9 cellular contexts compared by ENCODE assay signal in the genomic region with DNA sequence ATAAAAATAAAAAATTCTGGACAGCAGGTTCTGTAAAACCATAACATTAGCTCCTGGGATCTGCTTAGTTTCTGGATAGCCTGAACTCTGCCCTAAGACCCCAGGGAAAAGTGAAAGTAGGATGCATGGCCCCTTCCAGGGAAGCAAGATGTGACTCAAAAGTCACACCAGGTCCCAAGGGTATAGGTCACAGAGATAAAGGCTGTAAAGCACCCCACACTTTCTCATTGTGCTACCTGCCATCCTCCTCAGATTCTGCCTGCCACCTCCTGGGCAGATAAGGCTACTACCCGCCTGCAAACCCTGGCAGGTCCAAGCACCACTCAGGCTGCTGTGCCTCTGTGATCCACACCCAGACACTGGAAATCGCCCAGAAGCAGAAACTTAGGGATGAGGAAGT. TPM values are rescaled to one million over a fixed set of nuclear protein-coding genes. Genes with fewer than 3 reads are reported as not detected.
DNase-seq lines count a peak whose midpoint lies in the region; ATAC-seq, FAIRE-seq and TF ChIP-seq lines count a peak whose summit lies in the region.
"Had no signal": no experiment of that assay in that cellular context is flagged by ENCODE, and none has a peak within 500 bp of the region (broad histone marks: within the 10 kb centered on the region; RNA-seq: fewer than 3 reads in every experiment).

No MANE protein-coding gene starts in this region.

- no peak overlapping the region for H3K9ac ChIP-seq in K562 (ENCODE audit: insufficient read depth in 1 of 2, low read depth in 2 of 2, low read length in 2 of 2)

- H3K27me3 ChIP-seq in BJ (ENCODE audit: control insufficient read depth, insufficient read depth, low read length) = no peaks in the 10 kb centered on the region; the same call in 1 of the 2 replicates
- H3K27me3 ChIP-seq in K562 (ENCODE audit: control insufficient read depth in 2 of 2, insufficient read depth in 2 of 2, low read length in 2 of 2) = peaks cover 34 to 37% of the 10 kb centered on the region in 2 experiments

- 4% methylated on average over 2 of the region's 2 CpGs for WGBS in K562 (ENCODE audit: insufficient coverage, low coverage, missing lambda C conversion rate)

- H4K20me1 ChIP-seq in K562 (replicated peaks; ENCODE audit: control insufficient read depth, insufficient read depth, low read length) = 0 out of 2 replicates have a peak, but pooled peaks cover 10% of the 10 kb centered on the region

- FAIRE-seq in K562 (lab: Jason Lieb, UNC) = peak; percentile 74

- H3K9me3 ChIP-seq in K562 (replicated peaks; ENCODE audit: control insufficient read depth, insufficient read depth, low read depth, low read length) = no peaks in the 10 kb centered on the region

- TF ChIP-seq CTCF in BJ (IDR thresholded peaks at IDR 0.05; ENCODE audit: insufficient read depth, low read depth, low read length) (peak; percentile 42), K562 (IDR thresholded peaks at IDR 0.05 in 2 of 3, conservative IDR thresholded peaks at IDR 0.05 in 1 of 3; ENCODE audit: insufficient read depth in 2 of 3, low read depth in 1 of 3, low read length in 3 of 3) (peak; percentile 57 to 81 (median 65))

- TF ChIP-seq RAD21 in K562 (CRISPR knock-in tag; conservative IDR thresholded peaks at IDR 0.05 in 1 of 2, IDR thresholded peaks at IDR 0.05 in 1 of 2) = peak; percentile 85 to 89

- H3K4me3 ChIP-seq in BJ (ENCODE audit: low read depth, low read length) (no peak overlapping the region), K562 (no peak overlapping the region)

- no peak overlapping the region for H3K4me2 ChIP-seq in K562 (ENCODE audit: insufficient read depth, low read length)

- no peak for TF ChIP-seq POLR2A in K562 (conservative IDR thresholded peaks at IDR 0.05)

- no peaks in the 10 kb centered on the region for H3K4me1 ChIP-seq in K562 (replicated peaks in 1 of 2; ENCODE audit: control insufficient read depth in 2 of 2, insufficient read depth in 2 of 2, low read length in 2 of 2)

- in situ Hi-C loops in K562 (cut with MboI) = loop anchor here (10.0 kb wide), 1 partner anchor 194 kb away; no protein-coding TSS in a partner anchor

- DNase-seq in BJ (ENCODE audit: low read depth) = no peak
- peak; percentile 5 for DNase-seq in HS-5 (ENCODE audit: low read depth)
- DNase-seq in T-helper 1 cell = peak; percentile 27 to 63 (median 53)
- peak in 3 of 4 experiments; percentile 45 to 51 (median 47) for DNase-seq in K562 (ENCODE audit: extremely low read depth in 1 of 4, low spot score in 3 of 4)
- DNase-seq in left colon = peak; percentile 49 to 70
- peak; percentile 11 for DNase-seq in stimulated activated CD8-positive, alpha-beta memory T cell treated with anti-CD3 and anti-CD28 coated beads, Interleukin-15, amount 100 ng/mL, for 24 hours (ENCODE audit: low read depth)

- CTCF ChIA-PET in BJ (lab: Yijun Ruan, JAX) = interaction anchor here (0.6 to 2.1 kb wide), 7 partner anchors 8 to 116 kb away, joined by 3 to 6 read pairs (median 4); no protein-coding TSS in a partner anchor
- CTCF ChIA-PET in K562 (lab: Yijun Ruan, JAX; ENCODE audit: low intra/inter-chr PET ratio) = interaction anchor here (4.2 kb wide), 1 partner anchor 116 kb away, joined by 34 read pairs; no protein-coding TSS in a partner anchor

- TF ChIP-seq EP300 in K562 (IDR thresholded peaks at IDR 0.05; ENCODE audit: low read length) = no peak

- H3K36me3 ChIP-seq in BJ (ENCODE audit: control insufficient read depth, insufficient read depth, low read length) (no peaks in the 10 kb centered on the region), K562 (ENCODE audit: control insufficient read depth, insufficient read depth, low read length) (no peaks in the 10 kb centered on the region)

- H3K79me2 ChIP-seq in K562 (ENCODE audit: control insufficient read depth, insufficient read depth, low read length) = no peaks in the 10 kb centered on the region

- H3K9me1 ChIP-seq in K562 (ENCODE audit: control insufficient read depth, insufficient read depth, low read length) = no peaks in the 10 kb centered on the region

- POLR2A ChIA-PET in BJ (lab: Charles Lee) = no interaction called here
- POLR2A ChIA-PET in K562 (lab: Yijun Ruan, JAX) = interaction anchor here (0.8 to 1.0 kb wide), 2 partner anchors 26 to 116 kb away, joined by 3 read pairs; no protein-coding TSS in a partner anchor

- no peak overlapping the region for H3K27ac ChIP-seq in K562 (ENCODE audit: extremely low read depth, low read depth, low read length)

- intact Hi-C loops in K562 (cut with micrococcal nuclease) = loop anchor here (1.0 kb wide), 1 partner anchor 116 kb away; no protein-coding TSS in a partner anchor
- intact Hi-C loops in left colon (cut with DNase I, micrococcal nuclease) = no loop called here

- no peak overlapping the region for H2AFZ ChIP-seq in K562 (ENCODE audit: low read depth, low read length)

- BruUV-seq in K562 (replicated peaks; lab: Mats Ljungman, UMichigan) = no TSS peak

- ATAC-seq in GM18861 (IDR thresholded peaks at IDR 0.05; ENCODE audit: unreplicated experiment) = peak; percentile 79
- peak; percentile 88 for ATAC-seq in K562
- ATAC-seq in left colon = peak; percentile 100
- ATAC-seq in GM18858 (IDR thresholded peaks at IDR 0.05; ENCODE audit: unreplicated experiment) = no peak

RNA-seq across cellular contexts. Expression of gene FFAR2, which starts 20.6 kb away (rescaled TPM):
- not detected in 2 replicates for polyA plus RNA-seq in BJ (2011; rRNA removed)
- polyA minus RNA-seq in BJ (2011; rRNA and poly(A)+ RNA removed) = not detected in 2 replicates
- total RNA-seq in K562 (2011; cell fraction: chromatin; rRNA removed; ENCODE audit: low replicate concordance) = not detected in 2 replicates
- not detected in 2 replicates for total RNA-seq in K562 (2011; cell fraction: nucleolus; rRNA removed)
- not detected in 2 replicates for total RNA-seq in K562 (2011; cell fraction: nucleoplasm; rRNA removed)
- not detected in 2 replicates for total RNA-seq in K562 (2014; rRNA removed)
- total RNA-seq in K562 (2014; rRNA removed; fragmentation: Illumina TruSeq; extraction: Trizol) = not detected in 2 replicates
- total RNA-seq in K562 (2015; rRNA removed; fragmentation: Illumina TruSeq; extraction: Trizol) = not detected in 2 replicates
- total RNA-seq in K562 (2021) = not detected in 2 replicates
- not detected in 2 replicates for polyA plus RNA-seq in K562 (2011; rRNA removed)
- polyA plus RNA-seq in K562 (2011; cell fraction: cytosol; rRNA removed) = not detected in 2 replicates
- not detected in 2 replicates for polyA plus RNA-seq in K562 (2011; cell fraction: nucleus; rRNA removed)
- not detected in 2 replicates for polyA plus RNA-seq in K562 (2012)
- polyA plus RNA-seq in K562 (2014; fragmentation: Illumina TruSeq; extraction: Trizol) = not detected in 2 replicates
- polyA plus RNA-seq in K562 (2014; fragmentation: Nextera tagmentation; extraction: Ambion mirVana) = not detected
- polyA plus RNA-seq in K562 (2014; rRNA removed) = not detected in 2 replicates
- not detected in 2 replicates for polyA minus RNA-seq in K562 (2011; rRNA and poly(A)+ RNA removed)
- not detected in 2 replicates for polyA minus RNA-seq in K562 (2011; cell fraction: cytosol; rRNA and poly(A)+ RNA removed)
- not detected in 2 replicates for polyA minus RNA-seq in K562 (2011; cell fraction: nucleus; rRNA and poly(A)+ RNA removed)
- total RNA-seq in left colon = 1 to 10 TPM; 1.2 to 1.8 TPM

RNA-seq across cellular contexts. Expression of gene KRTDAP, which starts 21.6 kb away (rescaled TPM):
- not detected in 2 replicates for polyA plus RNA-seq in BJ (2011; rRNA removed)
- not detected in 2 replicates for polyA minus RNA-seq in BJ (2011; rRNA and poly(A)+ RNA removed)
- not detected in 2 replicates for total RNA-seq in K562 (2011; cell fraction: chromatin; rRNA removed; ENCODE audit: low replicate concordance)
- total RNA-seq in K562 (2011; cell fraction: nucleolus; rRNA removed) = not detected in 2 replicates
- not detected in 2 replicates for total RNA-seq in K562 (2011; cell fraction: nucleoplasm; rRNA removed)
- total RNA-seq in K562 (2014; rRNA removed) = not detected in 2 replicates
- not detected in 2 replicates for total RNA-seq in K562 (2014; rRNA removed; fragmentation: Illumina TruSeq; extraction: Trizol)
- total RNA-seq in K562 (2015; rRNA removed; fragmentation: Illumina TruSeq; extraction: Trizol) = not detected in 2 replicates
- not detected in 2 replicates for total RNA-seq in K562 (2021)
- polyA plus RNA-seq in K562 (2011; rRNA removed) = not detected in 2 replicates
- polyA plus RNA-seq in K562 (2011; cell fraction: cytosol; rRNA removed) = not detected in 2 replicates
- polyA plus RNA-seq in K562 (2011; cell fraction: nucleus; rRNA removed) = not detected in 2 replicates
- not detected in 2 replicates for polyA plus RNA-seq in K562 (2012)
- not detected in 2 replicates for polyA plus RNA-seq in K562 (2014; fragmentation: Illumina TruSeq; extraction: Trizol)
- polyA plus RNA-seq in K562 (2014; fragmentation: Nextera tagmentation; extraction: Ambion mirVana) = not detected
- polyA plus RNA-seq in K562 (2014; rRNA removed) = not detected in 2 replicates
- polyA minus RNA-seq in K562 (2011; rRNA and poly(A)+ RNA removed) = not detected in 2 replicates
- polyA minus RNA-seq in K562 (2011; cell fraction: cytosol; rRNA and poly(A)+ RNA removed) = not detected in 2 replicates
- not detected in 2 replicates for polyA minus RNA-seq in K562 (2011; cell fraction: nucleus; rRNA and poly(A)+ RNA removed)
- total RNA-seq in left colon = not detected
- total RNA-seq: urinary bladder had no signal
- polyA plus RNA-seq: urinary bladder had no signal

RNA-seq across cellular contexts. Expression of gene DMKN, which starts 44.8 kb away (rescaled TPM):
- 1.0 and 1.5 TPM in 2 replicates for polyA plus RNA-seq in BJ (2011; rRNA removed)
- not detected in 2 replicates for polyA minus RNA-seq in BJ (2011; rRNA and poly(A)+ RNA removed)
- total RNA-seq in K562 (2011; cell fraction: chromatin; rRNA removed; ENCODE audit: low replicate concordance) = 0.42 and 1.5 TPM in 2 replicates
- total RNA-seq in K562 (2011; cell fraction: nucleolus; rRNA removed) = 0.67 TPM in 1 of 2 replicates, not detected in the other
- total RNA-seq in K562 (2011; cell fraction: nucleoplasm; rRNA removed) = 1.5 TPM in 1 of 2 replicates, not detected in the other
- total RNA-seq in K562 (2014; rRNA removed) = not detected in 2 replicates
- not detected in 2 replicates for total RNA-seq in K562 (2014; rRNA removed; fragmentation: Illumina TruSeq; extraction: Trizol)
- total RNA-seq in K562 (2015; rRNA removed; fragmentation: Illumina TruSeq; extraction: Trizol) = not detected in 2 replicates
- total RNA-seq in K562 (2021) = 0.53 TPM in 1 of 2 replicates, not detected in the other
- polyA plus RNA-seq in K562 (2011; rRNA removed) = 0.36 and 0.65 TPM in 2 replicates
- polyA plus RNA-seq in K562 (2011; cell fraction: cytosol; rRNA removed) = 1.3 and 1.6 TPM in 2 replicates
- polyA plus RNA-seq in K562 (2011; cell fraction: nucleus; rRNA removed) = 0.91 and 2.1 TPM in 2 replicates
- polyA plus RNA-seq in K562 (2012) = 0.53 and 2.7 TPM in 2 replicates
- polyA plus RNA-seq in K562 (2014; fragmentation: Illumina TruSeq; extraction: Trizol) = not detected in 2 replicates
- polyA plus RNA-seq in K562 (2014; fragmentation: Nextera tagmentation; extraction: Ambion mirVana) = not detected
- not detected in 2 replicates for polyA plus RNA-seq in K562 (2014; rRNA removed)
- polyA minus RNA-seq in K562 (2011; rRNA and poly(A)+ RNA removed) = not detected in 2 replicates
- polyA minus RNA-seq in K562 (2011; cell fraction: cytosol; rRNA and poly(A)+ RNA removed) = not detected in 2 replicates
- polyA minus RNA-seq in K562 (2011; cell fraction: nucleus; rRNA and poly(A)+ RNA removed) = 0.13 and 0.89 TPM in 2 replicates
- total RNA-seq in left colon = 10 to 100 TPM in 1 of 2 donors, 1 to 10 TPM in 1; 8.8 to 13.8 TPM

RNA-seq across cellular contexts. Expression of gene SBSN, which starts 59.5 kb away (rescaled TPM):
- 0.70 and 1.6 TPM in 2 replicates for polyA plus RNA-seq in BJ (2011; rRNA removed)
- not detected in 2 replicates for polyA minus RNA-seq in BJ (2011; rRNA and poly(A)+ RNA removed)
- not detected in 2 replicates for total RNA-seq in K562 (2011; cell fraction: chromatin; rRNA removed; ENCODE audit: low replicate concordance)
- total RNA-seq in K562 (2011; cell fraction: nucleolus; rRNA removed) = not detected in 2 replicates
- not detected in 2 replicates for total RNA-seq in K562 (2011; cell fraction: nucleoplasm; rRNA removed)
- 0.05 TPM in 1 of 2 replicates, not detected in the other for total RNA-seq in K562 (2014; rRNA removed)
- total RNA-seq in K562 (2014; rRNA removed; fragmentation: Illumina TruSeq; extraction: Trizol) = not detected in 2 replicates
- total RNA-seq in K562 (2015; rRNA removed; fragmentation: Illumina TruSeq; extraction: Trizol) = not detected in 2 replicates
- total RNA-seq in K562 (2021) = not detected in 2 replicates
- polyA plus RNA-seq in K562 (2011; rRNA removed) = not detected in 2 replicates
- polyA plus RNA-seq in K562 (2011; cell fraction: cytosol; rRNA removed) = not detected in 2 replicates
- not detected in 2 replicates for polyA plus RNA-seq in K562 (2011; cell fraction: nucleus; rRNA removed)
- not detected in 2 replicates for polyA plus RNA-seq in K562 (2012)
- polyA plus RNA-seq in K562 (2014; fragmentation: Illumina TruSeq; extraction: Trizol) = not detected in 2 replicates
- not detected for polyA plus RNA-seq in K562 (2014; fragmentation: Nextera tagmentation; extraction: Ambion mirVana)
- polyA plus RNA-seq in K562 (2014; rRNA removed) = not detected in 2 replicates
- not detected in 2 replicates for polyA minus RNA-seq in K562 (2011; rRNA and poly(A)+ RNA removed)
- not detected in 2 replicates for polyA minus RNA-seq in K562 (2011; cell fraction: cytosol; rRNA and poly(A)+ RNA removed)
- not detected in 2 replicates for polyA minus RNA-seq in K562 (2011; cell fraction: nucleus; rRNA and poly(A)+ RNA removed)
- not detected for total RNA-seq in left colon
- total RNA-seq: urinary bladder had no signal
